Comparison of ENCODE assay signal across 28 cellular contexts in genomic region chr13:50195045-50195444, GRCh38.
"Had no signal": no experiment of that assay in that cellular context is flagged by ENCODE, and none has a peak within 500 bp of the region (broad histone marks: within the 10 kb centered on the region; RNA-seq: fewer than 3 reads in every experiment).

No MANE protein-coding gene starts in this region.

- H3K4me1 ChIP-seq: parathyroid adenoma, psoas muscle, suprapubic skin, testis, transverse colon, upper lobe of right lung, uterus had no signal

- H3K79me2 ChIP-seq: parathyroid adenoma had no signal

- H2AFZ ChIP-seq: neural progenitor cell, parathyroid adenoma had no signal

- H3K9me3 ChIP-seq: ovary, psoas muscle, spleen, suprapubic skin, testis, tibial artery, transverse colon, upper lobe of right lung, uterus had no signal

- H3K27me3 ChIP-seq: neural progenitor cell, ovary, spleen, suprapubic skin, testis, tibial artery, transverse colon, upper lobe of right lung, uterus had no signal

- DNase-seq: natural killer cell; occipital lobe; ovary; posterior cingulate gyrus; psoas muscle; right cardiac atrium; spleen; stimulated activated CD4-positive, alpha-beta T cell treated with anti-CD3 and anti-CD28 coated beads, Interleukin-12 subunit alpha, Interleukin-12 subunit beta, amount 100 ng/mL, for 4 hours; stimulated activated CD4-positive, alpha-beta T cell treated with anti-CD3 and anti-CD28 coated beads, Interleukin-1b, Interleukin-23, amount 100 ng/mL, for 48 hours; stimulated activated CD4-positive, alpha-beta T cell treated with anti-CD3 and anti-CD28 coated beads, Interleukin-4, amount 100 ng/mL, for 1 hour; stimulated activated CD4-positive, alpha-beta T cell treated with anti-CD3 and anti-CD28 coated beads, Interleukin-4, amount 100 ng/mL, for 4 hours; stimulated activated CD8-positive, alpha-beta memory T cell treated with anti-CD3 and anti-CD28 coated beads, Interleukin-4, amount 100 ng/mL, for 48 hours; stimulated activated naive CD4-positive, alpha-beta T cell; stimulated activated naive CD8-positive, alpha-beta T cell treated with anti-CD3 and anti-CD28 coated beads, Interleukin-15, amount 100 ng/mL, for 72 hours; stimulated activated naive CD8-positive, alpha-beta T cell treated with anti-CD3 and anti-CD28 coated beads, Interleukin-15, Interleukin-2, amounts not matched to agents 100 U/mL and 50 U/mL, for 24 hours; substantia nigra; testis; tibial artery; transverse colon; upper lobe of right lung; uterus had no signal

- H3K36me3 ChIP-seq: neural progenitor cell, ovary, spleen, suprapubic skin, tibial artery, transverse colon, upper lobe of right lung, uterus had no signal

- H3K27ac ChIP-seq: neural progenitor cell, ovary, parathyroid adenoma, psoas muscle, skin epidermis, spleen, suprapubic skin, testis, tibial artery, transverse colon, upper lobe of right lung, uterus had no signal

- H3K9ac ChIP-seq: neural progenitor cell, parathyroid adenoma had no signal

- H3K4me2 ChIP-seq: neural progenitor cell, smooth muscle cell had no signal

- ATAC-seq: natural killer cell; psoas muscle; right cardiac atrium; sciatic nerve; stimulated activated memory B cell treated with anti-CD40 and anti-IgM and Interleukin-4, amounts not matched to agents 10 μg/mL and 1 μg/mL and 100 μg/mL, for 72 hours; stimulated activated naive CD8-positive, alpha-beta T cell treated with anti-CD3 and anti-CD28 coated beads, Interleukin-15, amount 100 ng/mL, for 72 hours; stimulated activated naive CD8-positive, alpha-beta T cell treated with anti-CD3 and anti-CD28 coated beads, Interleukin-15, Interleukin-2, amounts not matched to agents 100 U/mL and 50 U/mL, for 24 hours; upper lobe of right lung had no signal

- H3K4me3 ChIP-seq: neural progenitor cell, ovary, psoas muscle, skin epidermis, smooth muscle cell, spleen, suprapubic skin, testis, tibial artery, transverse colon, upper lobe of right lung, uterus had no signal
